In the genomic region with DNA sequence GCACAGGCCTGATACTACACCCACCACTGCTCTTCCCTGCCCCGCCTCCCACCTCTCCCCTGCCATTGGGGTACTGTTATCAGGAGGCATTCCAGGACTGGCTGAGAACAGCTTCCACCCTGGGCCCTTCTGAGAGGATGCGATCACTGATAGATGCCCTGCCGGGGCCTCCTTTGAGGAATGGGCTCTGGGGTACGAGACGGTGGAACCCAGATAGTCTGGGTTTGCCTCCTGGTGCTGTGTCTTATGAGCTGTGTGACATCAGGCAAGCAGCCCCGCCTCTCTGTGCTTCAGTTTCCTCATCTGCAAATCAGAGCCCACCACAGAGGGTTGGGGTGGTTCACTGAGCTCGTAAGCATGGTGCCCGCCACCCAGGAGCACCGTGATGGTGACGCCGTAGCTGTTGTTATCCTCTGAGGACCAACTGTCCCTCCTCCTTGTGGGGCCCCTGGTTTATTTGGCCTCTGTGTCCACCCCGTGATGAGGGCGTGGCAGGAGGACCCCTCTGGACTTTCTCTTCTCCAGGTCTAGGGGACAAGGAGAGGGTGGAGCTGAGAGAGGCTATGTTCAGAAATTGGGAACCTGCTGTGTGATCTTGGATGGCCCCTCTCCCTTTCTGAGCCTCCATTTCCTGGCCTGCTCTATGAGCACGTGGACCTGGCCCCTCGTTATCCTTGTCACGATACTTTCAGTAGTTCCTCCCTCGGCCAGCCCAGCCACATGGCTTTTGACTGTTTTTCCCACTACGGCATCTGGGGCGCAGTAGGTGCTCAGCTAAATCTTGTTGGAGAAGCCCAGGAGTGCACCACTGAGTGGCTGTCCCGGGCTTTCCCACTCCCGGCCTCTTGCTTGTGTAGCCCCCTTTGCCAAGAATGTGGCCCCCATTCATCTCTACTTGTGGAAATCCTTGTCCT, we compare ENCODE assay signal across 1 cellular context.
TF ChIP-seq lines count a peak whose summit lies in the region.

No MANE protein-coding gene starts in this region.

TF ChIP-seq in H1, 55 proteins besides CTCF, POLR2A, EP300 and RAD21:
- TF ChIP-seq YY1 (IDR thresholded peaks at IDR 0.05; ENCODE audit: low read depth, low read length), result no peak
- no peak for TF ChIP-seq SP1 (IDR thresholded peaks at IDR 0.05; ENCODE audit: low read depth, low read length)
- TF ChIP-seq CHD2 (IDR thresholded peaks at IDR 0.05; ENCODE audit: low read length), result no peak
TF ChIP-seq in H1: peak in this region for 0.
